ENCODE assay signal across 7 cellular contexts in the genomic region with DNA sequence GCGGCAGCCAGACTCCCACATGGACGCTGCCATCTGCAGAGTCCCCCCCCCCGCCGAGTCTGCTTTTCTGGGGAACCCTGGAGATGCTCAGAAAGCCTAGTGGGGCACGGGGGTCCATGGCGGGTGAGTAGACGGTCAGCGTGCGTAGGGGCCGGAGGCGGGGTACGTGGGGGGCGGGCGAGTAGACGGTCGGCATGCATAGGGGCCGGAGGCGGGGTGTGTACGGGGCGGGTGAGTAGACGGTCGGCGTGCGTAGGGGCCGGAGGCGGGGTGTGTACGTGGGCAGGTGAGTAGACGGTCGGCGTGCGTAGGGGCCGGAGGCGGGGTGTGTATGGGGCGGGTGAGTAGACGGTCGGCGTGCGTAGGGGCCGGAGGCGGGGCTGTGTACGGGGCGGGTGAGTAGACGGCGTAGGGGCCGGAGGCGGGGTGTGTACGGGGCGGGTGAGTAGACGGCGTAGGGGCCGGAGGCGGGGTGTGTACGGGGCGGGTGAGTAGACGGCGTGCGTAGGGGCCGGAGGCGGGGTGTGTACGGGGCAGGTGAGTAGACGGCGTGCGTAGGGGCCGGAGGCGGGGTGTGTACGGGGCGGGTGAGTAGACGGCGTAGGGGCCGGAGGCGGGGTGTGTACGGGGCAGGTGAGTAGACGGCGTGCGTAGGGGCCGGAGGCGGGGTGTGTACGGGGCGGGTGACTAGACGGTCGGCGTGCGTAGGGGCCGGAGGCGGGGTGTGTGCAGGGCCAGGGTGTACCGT. TPM values are rescaled to one million over a fixed set of nuclear protein-coding genes. Genes with fewer than 3 reads are reported as not detected.
"Had no signal": no experiment of that assay in that cellular context is flagged by ENCODE, and none has a peak within 500 bp of the region (broad histone marks: within the 10 kb centered on the region; RNA-seq: fewer than 3 reads in every experiment).

No MANE protein-coding gene starts in this region.

RNA-seq across cellular contexts. Expression of a gene that starts 32.7 kb away (rescaled TPM):
- total RNA-seq: HT1080, OCI-LY7 had no signal
- polyA plus RNA-seq: IgD-negative memory B cell had no signal

RNA-seq across cellular contexts. Expression of a gene that starts 39.4 kb away (rescaled TPM):
- total RNA-seq: HT1080, K562, M059J, OCI-LY7, PC-3, SJCRH30 had no signal
- polyA plus RNA-seq: IgD-negative memory B cell, K562 had no signal

RNA-seq across cellular contexts. Expression of a gene that starts 44.4 kb away (rescaled TPM):
- total RNA-seq: HT1080, M059J, OCI-LY7, PC-3, SJCRH30 had no signal
- polyA plus RNA-seq: IgD-negative memory B cell, K562 had no signal

RNA-seq across cellular contexts. Expression of a gene that starts 54.9 kb away (rescaled TPM):
- total RNA-seq: HT1080, K562, M059J, OCI-LY7, PC-3, SJCRH30 had no signal
- polyA plus RNA-seq: IgD-negative memory B cell, K562 had no signal
